ENCODE assay signal across 17 cellular contexts in the genomic region with DNA sequence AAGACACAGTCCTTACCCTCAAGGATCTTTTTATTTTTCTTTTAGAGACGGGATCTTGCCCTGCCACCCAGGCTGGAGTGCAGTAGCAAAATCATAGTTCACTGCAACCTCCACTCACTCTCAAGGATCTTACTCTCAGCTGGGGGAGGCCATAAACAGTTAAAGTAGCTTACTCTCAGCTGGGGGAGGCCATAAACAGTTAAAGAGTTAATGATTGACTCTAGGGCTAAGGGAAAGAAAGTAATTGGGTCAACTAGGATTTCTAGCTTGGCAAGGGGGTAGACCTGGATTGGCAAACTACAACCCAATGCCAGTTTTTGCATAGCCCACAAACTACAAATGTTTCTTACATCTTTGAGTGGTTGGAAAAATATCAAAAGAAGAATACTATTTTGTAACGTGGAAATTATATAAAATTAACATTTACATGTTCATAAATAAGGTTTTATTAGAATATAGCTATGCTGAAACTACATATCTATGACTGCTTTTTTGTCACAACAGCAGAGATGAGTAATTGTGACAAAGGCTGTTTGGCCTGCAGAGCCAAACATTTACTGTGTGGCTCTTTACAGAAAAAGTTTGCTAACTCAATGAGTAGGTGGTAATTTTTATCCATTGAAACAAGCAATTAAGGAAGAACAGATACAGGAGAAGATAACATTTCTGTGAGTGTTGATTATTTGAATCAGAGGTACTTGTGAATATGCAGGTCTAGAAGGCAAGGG. TPM values are rescaled to one million over a fixed set of nuclear protein-coding genes. Genes with fewer than 3 reads are reported as not detected.
A peak's percentile ranks its signal among the peaks of the same experiment; 100 is the strongest.
DNase-seq lines count a peak whose midpoint lies in the region; ATAC-seq and TF ChIP-seq lines count a peak whose summit lies in the region.
"Had no signal": no experiment of that assay in that cellular context is flagged by ENCODE, and none has a peak within 500 bp of the region (broad histone marks: within the 10 kb centered on the region; RNA-seq: fewer than 3 reads in every experiment).

No MANE protein-coding gene starts in this region.

- no peak for DNase-seq in activated CD4-positive, alpha-beta T cell treated with anti-CD3 and anti-CD28 coated beads for 36 hours
- DNase-seq in activated CD4-positive, alpha-beta T cell treated with anti-CD3 and anti-CD28 coated beads for 4 hours: no peak
- DNase-seq in WTC11 (ENCODE audit: low spot score): no peak
- DNase-seq in immature natural killer cell: no peak
- no peak for DNase-seq in progenitor cell of endocrine pancreas (ENCODE audit: low spot score, unreplicated experiment)
- no peak for DNase-seq in left cardiac atrium
- DNase-seq: activated CD4-positive, alpha-beta T cell treated with anti-CD3 and anti-CD28 coated beads, Interleukin-2, amount 50 U/mL, for 1 hour; activated CD8-positive, alpha-beta memory T cell treated with anti-CD3 and anti-CD28 coated beads, Interleukin-2, amount 50 U/mL, for 48 hours; activated naive CD4-positive, alpha-beta T cell treated with anti-CD3 and anti-CD28 coated beads, Interleukin-2, amount 10 ng/mL, durations not matched to agents 7 days and 5 days; brain microvascular endothelial cell; lower lobe of right lung; NCI-H2171 treated with DMSO at 0.1 percent for 48 hours; NCI-H82; tibial artery had no signal

- no peak for ATAC-seq in activated CD4-positive, alpha-beta T cell treated with anti-CD3 and anti-CD28 coated beads for 36 hours
- no peak for ATAC-seq in WTC11
- ATAC-seq in GM18517 (IDR thresholded peaks at IDR 0.05; ENCODE audit: unreplicated experiment): no peak
- ATAC-seq in HG02642 (IDR thresholded peaks at IDR 0.05; ENCODE audit: poor library complexity, unreplicated experiment): no peak
- ATAC-seq in left cardiac atrium: no peak
- ATAC-seq: foreskin keratinocyte, lower lobe of right lung had no signal

- CTCF ChIA-PET in activated CD4-positive, alpha-beta T cell treated with anti-CD3 and anti-CD28 coated beads for 36 hours (lab: Charles Lee): interaction anchor here (1.2 to 1.8 kb wide), 2 partner anchors 13 to 51 kb away, joined by 3 to 4 read pairs; no protein-coding TSS in a partner anchor
- CTCF ChIA-PET in WTC11 (lab: Charles Lee): no interaction called here

- peaks cover 27% of the 10 kb centered on the region for H3K4me1 Mint-ChIP-seq in activated CD4-positive, alpha-beta T cell treated with anti-CD3 and anti-CD28 coated beads for 36 hours
- peaks cover 48% of the 10 kb centered on the region for H3K4me1 Mint-ChIP-seq in WTC11
- H3K4me1 Mint-ChIP-seq in immature natural killer cell: peaks cover 34 to 56% of the 10 kb centered on the region in 2 donors
- H3K4me1 Mint-ChIP-seq in progenitor cell of endocrine pancreas (ENCODE audit: low read depth): peaks cover 28% of the 10 kb centered on the region
- H3K4me1 Mint-ChIP-seq: activated naive CD4-positive, alpha-beta T cell treated with anti-CD3 and anti-CD28 coated beads, Interleukin-2, amount 10 ng/mL, durations not matched to agents 7 days and 5 days had no signal

- POLR2A ChIA-PET in activated CD4-positive, alpha-beta T cell treated with anti-CD3 and anti-CD28 coated beads for 36 hours (lab: Charles Lee): no interaction called here
- POLR2A ChIA-PET in WTC11 (lab: Charles Lee): no interaction called here

- intact Hi-C loops in activated CD4-positive, alpha-beta T cell treated with anti-CD3 and anti-CD28 coated beads for 36 hours (cut with DNase I, micrococcal nuclease): no loop called here
- intact Hi-C loops in left cardiac atrium (cut with DNase I): no loop called here

- H3K27ac Mint-ChIP-seq in activated CD4-positive, alpha-beta T cell treated with anti-CD3 and anti-CD28 coated beads for 36 hours: peak overlapping the region; percentile 52
- peak overlapping the region; percentile 93 for H3K27ac Mint-ChIP-seq in WTC11
- peak overlapping the region; percentile 15 to 69 (median 44) for H3K27ac Mint-ChIP-seq in immature natural killer cell
- H3K27ac Mint-ChIP-seq in progenitor cell of endocrine pancreas: peak overlapping the region; percentile 81
- H3K27ac Mint-ChIP-seq: activated naive CD4-positive, alpha-beta T cell treated with anti-CD3 and anti-CD28 coated beads, Interleukin-2, amount 10 ng/mL, durations not matched to agents 7 days and 5 days had no signal

- no peaks in the 10 kb centered on the region for H3K27me3 Mint-ChIP-seq in activated CD4-positive, alpha-beta T cell treated with anti-CD3 and anti-CD28 coated beads for 36 hours
- H3K27me3 Mint-ChIP-seq in WTC11 (ENCODE audit: low read depth) (no peaks in the 10 kb centered on the region), immature natural killer cell (ENCODE audit: low read depth in 3 of 3) (peaks cover 0 to 4% (median 0%) of the 10 kb centered on the region in 3 donors), progenitor cell of endocrine pancreas (no peaks in the 10 kb centered on the region)
- H3K27me3 Mint-ChIP-seq: activated naive CD4-positive, alpha-beta T cell treated with anti-CD3 and anti-CD28 coated beads, Interleukin-2, amount 10 ng/mL, durations not matched to agents 7 days and 5 days had no signal

- H3K4me3 Mint-ChIP-seq in activated CD4-positive, alpha-beta T cell treated with anti-CD3 and anti-CD28 coated beads for 36 hours: no peak overlapping the region
- no peak overlapping the region for H3K4me3 Mint-ChIP-seq in WTC11
- H3K4me3 Mint-ChIP-seq in immature natural killer cell: no peak overlapping the region
- H3K4me3 Mint-ChIP-seq in progenitor cell of endocrine pancreas (ENCODE audit: low read depth): no peak overlapping the region
- H3K4me3 Mint-ChIP-seq: activated naive CD4-positive, alpha-beta T cell treated with anti-CD3 and anti-CD28 coated beads, Interleukin-2, amount 10 ng/mL, durations not matched to agents 7 days and 5 days had no signal

- H3K36me3 Mint-ChIP-seq in activated CD4-positive, alpha-beta T cell treated with anti-CD3 and anti-CD28 coated beads for 36 hours (ENCODE audit: low read depth): peaks cover 19% of the 10 kb centered on the region
- H3K36me3 Mint-ChIP-seq in WTC11 (peaks cover 8% of the 10 kb centered on the region), immature natural killer cell (peaks cover 0 to 10% (median 8%) of the 10 kb centered on the region in 3 donors), progenitor cell of endocrine pancreas (ENCODE audit: insufficient read depth) (peaks cover 6% of the 10 kb centered on the region)

- TF ChIP-seq CTCF in WTC11 (IDR thresholded peaks at IDR 0.05) (no peak), progenitor cell of endocrine pancreas (IDR thresholded peaks at IDR 0.05; ENCODE audit: unreplicated experiment) (no peak)

- H3K9me3 Mint-ChIP-seq in activated CD4-positive, alpha-beta T cell treated with anti-CD3 and anti-CD28 coated beads for 36 hours (ENCODE audit: low read depth): no peaks in the 10 kb centered on the region
- H3K9me3 Mint-ChIP-seq in WTC11 (no peaks in the 10 kb centered on the region), immature natural killer cell (no peaks in the 10 kb centered on the region), progenitor cell of endocrine pancreas (ENCODE audit: low read depth) (no peaks in the 10 kb centered on the region)

TF ChIP-seq in WTC11, 78 proteins besides CTCF, POLR2A, EP300 and RAD21 (continues in another document):
- no peak for TF ChIP-seq CREB1 (CRISPR knock-in tag; IDR thresholded peaks at IDR 0.05)
- no peak for TF ChIP-seq NFYB (CRISPR knock-in tag; conservative IDR thresholded peaks at IDR 0.05; ENCODE audit: low read depth)
- TF ChIP-seq, protein P1, sequence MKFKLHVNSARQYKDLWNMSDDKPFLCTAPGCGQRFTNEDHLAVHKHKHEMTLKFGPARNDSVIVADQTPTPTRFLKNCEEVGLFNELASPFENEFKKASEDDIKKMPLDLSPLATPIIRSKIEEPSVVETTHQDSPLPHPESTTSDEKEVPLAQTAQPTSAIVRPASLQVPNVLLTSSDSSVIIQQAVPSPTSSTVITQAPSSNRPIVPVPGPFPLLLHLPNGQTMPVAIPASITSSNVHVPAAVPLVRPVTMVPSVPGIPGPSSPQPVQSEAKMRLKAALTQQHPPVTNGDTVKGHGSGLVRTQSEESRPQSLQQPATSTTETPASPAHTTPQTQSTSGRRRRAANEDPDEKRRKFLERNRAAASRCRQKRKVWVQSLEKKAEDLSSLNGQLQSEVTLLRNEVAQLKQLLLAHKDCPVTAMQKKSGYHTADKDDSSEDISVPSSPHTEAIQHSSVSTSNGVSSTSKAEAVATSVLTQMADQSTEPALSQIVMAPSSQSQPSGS (CRISPR knock-in tag; IDR thresholded peaks at IDR 0.05; ENCODE audit: borderline replicate concordance, low read depth): no peak
- no peak for TF ChIP-seq RORB (CRISPR knock-in tag; IDR thresholded peaks at IDR 0.05)
- TF ChIP-seq GABPB1 (CRISPR knock-in tag; IDR thresholded peaks at IDR 0.05): no peak
- TF ChIP-seq, protein P2, sequence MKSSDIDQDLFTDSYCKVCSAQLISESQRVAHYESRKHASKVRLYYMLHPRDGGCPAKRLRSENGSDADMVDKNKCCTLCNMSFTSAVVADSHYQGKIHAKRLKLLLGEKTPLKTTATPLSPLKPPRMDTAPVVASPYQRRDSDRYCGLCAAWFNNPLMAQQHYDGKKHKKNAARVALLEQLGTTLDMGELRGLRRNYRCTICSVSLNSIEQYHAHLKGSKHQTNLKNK (CRISPR knock-in tag; IDR thresholded peaks at IDR 0.05): no peak
- no peak for TF ChIP-seq ELF4 (CRISPR knock-in tag; IDR thresholded peaks at IDR 0.05; ENCODE audit: low read depth)
- TF ChIP-seq NR1H2 (CRISPR knock-in tag; IDR thresholded peaks at IDR 0.05): no peak
- TF ChIP-seq, protein P3, sequence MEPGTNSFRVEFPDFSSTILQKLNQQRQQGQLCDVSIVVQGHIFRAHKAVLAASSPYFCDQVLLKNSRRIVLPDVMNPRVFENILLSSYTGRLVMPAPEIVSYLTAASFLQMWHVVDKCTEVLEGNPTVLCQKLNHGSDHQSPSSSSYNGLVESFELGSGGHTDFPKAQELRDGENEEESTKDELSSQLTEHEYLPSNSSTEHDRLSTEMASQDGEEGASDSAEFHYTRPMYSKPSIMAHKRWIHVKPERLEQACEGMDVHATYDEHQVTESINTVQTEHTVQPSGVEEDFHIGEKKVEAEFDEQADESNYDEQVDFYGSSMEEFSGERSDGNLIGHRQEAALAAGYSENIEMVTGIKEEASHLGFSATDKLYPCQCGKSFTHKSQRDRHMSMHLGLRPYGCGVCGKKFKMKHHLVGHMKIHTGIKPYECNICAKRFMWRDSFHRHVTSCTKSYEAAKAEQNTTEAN (CRISPR knock-in tag; IDR thresholded peaks at IDR 0.05): no peak

RNA-seq across cellular contexts. Expression of a gene that starts 46.4 kb away (rescaled TPM):
- total RNA-seq in activated CD4-positive, alpha-beta T cell treated with anti-CD3 and anti-CD28 coated beads for 36 hours: 10 to 100 TPM; 58.5 to 86.3 TPM
- total RNA-seq in WTC11 (2021) (43.8 to 48.8 TPM (median 47.2 TPM) in 3 replicates), progenitor cell of endocrine pancreas (71.7 and 73.2 TPM in 2 replicates), left cardiac atrium (10 to 100 TPM; 35.4 to 38.6 TPM)
- 10 to 100 TPM; 39.5 to 63.5 (median 60.0) TPM for polyA plus RNA-seq in immature natural killer cell
